ENCODE assay signal across 17 cellular contexts in the genomic region with DNA sequence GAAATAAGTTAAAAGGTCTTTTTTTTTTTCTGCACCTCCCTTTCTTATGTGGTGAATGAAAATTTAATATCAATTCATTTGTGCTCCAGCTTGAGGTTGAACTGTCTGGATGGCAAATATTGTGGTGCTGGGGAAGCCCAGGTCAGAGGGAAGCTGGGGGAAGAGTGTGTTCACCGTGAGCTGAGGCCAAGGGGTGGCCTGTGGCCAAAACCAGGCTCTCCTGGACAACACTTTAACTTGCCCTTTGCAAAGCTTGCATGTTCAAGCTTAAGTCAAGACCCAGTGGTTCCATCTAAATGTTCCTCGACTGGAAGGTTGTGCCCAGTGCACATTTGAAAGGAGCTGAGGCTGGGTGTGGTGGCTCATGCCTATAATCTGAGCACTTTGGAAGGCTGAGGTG. TPM values are rescaled to one million over a fixed set of nuclear protein-coding genes. Genes with fewer than 3 reads are reported as not detected.
A peak's percentile ranks its signal among the peaks of the same experiment; 100 is the strongest.
DNase-seq lines count a peak whose midpoint lies in the region; ATAC-seq and TF ChIP-seq lines count a peak whose summit lies in the region.
"Had no signal": no experiment of that assay in that cellular context is flagged by ENCODE, and none has a peak within 500 bp of the region (broad histone marks: within the 10 kb centered on the region; RNA-seq: fewer than 3 reads in every experiment).

No MANE protein-coding gene starts in this region.

- no peaks in the 10 kb centered on the region for H3K36me3 ChIP-seq in endodermal cell (ENCODE audit: control insufficient read depth, insufficient read depth, low read length)
- peaks cover 33% of the 10 kb centered on the region for H3K36me3 ChIP-seq in upper lobe of right lung

- H3K4me3 Mint-ChIP-seq in endodermal cell = no peak overlapping the region
- H3K4me3 Mint-ChIP-seq: B cell; CD4-positive, alpha-beta T cell; CD8-positive, alpha-beta T cell had no signal

- no peak overlapping the region for H3K27ac Mint-ChIP-seq in endodermal cell
- H3K27ac Mint-ChIP-seq: B cell; CD4-positive, alpha-beta T cell; CD8-positive, alpha-beta T cell had no signal

- no peaks in the 10 kb centered on the region for H3K36me3 Mint-ChIP-seq in endodermal cell (ENCODE audit: low read depth)

- H3K4me1 ChIP-seq in endodermal cell (ENCODE audit: control insufficient read depth, insufficient read depth, low read length) (no peaks in the 10 kb centered on the region), upper lobe of right lung (peaks cover 31% of the 10 kb centered on the region)

- ATAC-seq in upper lobe of right lung = no peak
- no peak for ATAC-seq in omental fat pad (ENCODE audit: low FRiP score)
- ATAC-seq: A549; CD8-positive, alpha-beta T cell had no signal

- H3K9me3 ChIP-seq in endodermal cell (ENCODE audit: control insufficient read depth, low read length) (no peaks in the 10 kb centered on the region), upper lobe of right lung (no peaks in the 10 kb centered on the region)
- H3K9me3 ChIP-seq: A549; BLaER1 treated with 17β-estradiol and CSF1 and Interleukin-3, amounts not matched to agents 10 nM and 100 nM; Caco-2 had no signal

- H3K4me3 ChIP-seq in endodermal cell (ENCODE audit: low read length) (no peak overlapping the region), upper lobe of right lung (no peak overlapping the region)
- H3K4me3 ChIP-seq: A549; BLaER1 treated with 17β-estradiol and CSF1 and Interleukin-3, amounts not matched to agents 10 nM and 100 nM had no signal

- no peaks in the 10 kb centered on the region for H3K27me3 ChIP-seq in endodermal cell (ENCODE audit: control insufficient read depth, insufficient read depth, low read length, poor library complexity, severe bottlenecking)
- H3K27me3 ChIP-seq in upper lobe of right lung = no peaks in the 10 kb centered on the region
- H3K27me3 ChIP-seq: BLaER1 treated with 17β-estradiol and CSF1 and Interleukin-3, amounts not matched to agents 10 nM and 100 nM had no signal

- no peaks in the 10 kb centered on the region for H3K9me3 Mint-ChIP-seq in endodermal cell
- H3K9me3 Mint-ChIP-seq: CD4-positive, alpha-beta T cell; CD8-positive, alpha-beta T cell had no signal

- no peaks in the 10 kb centered on the region for H3K4me1 Mint-ChIP-seq in endodermal cell

- H3K27ac ChIP-seq in VCaP = peak overlapping the region; percentile 11; the same call in 1 of the 2 replicates
- no peak overlapping the region for H3K27ac ChIP-seq in endodermal cell (ENCODE audit: low read depth, low read length)
- no peak overlapping the region for H3K27ac ChIP-seq in upper lobe of right lung
- H3K27ac ChIP-seq: 22Rv1, A549, C4-2B had no signal

- TF ChIP-seq CTCF in VCaP (conservative IDR thresholded peaks at IDR 0.05) = no peak
- TF ChIP-seq CTCF in endodermal cell (conservative IDR thresholded peaks at IDR 0.05) = no peak
- TF ChIP-seq CTCF in upper lobe of right lung (IDR thresholded peaks at IDR 0.05) = no peak
- TF ChIP-seq CTCF in omental fat pad (IDR thresholded peaks at IDR 0.05) = no peak

- DNase-seq in endodermal cell (peak; percentile 10), upper lobe of right lung (peak; percentile 61), omental fat pad (ENCODE audit: low spot score) (no peak), SIG-M5 (lab: John Stamatoyannopoulos, UW) (no peak)
- DNase-seq: AML-193; Caco-2; Calu3; CD4-positive, alpha-beta T cell; CD8-positive, alpha-beta T cell; DMS79 treated with DMSO at 0.1 percent for 48 hours; GF-D8 had no signal

- no peaks in the 10 kb centered on the region for H3K27me3 Mint-ChIP-seq in endodermal cell (ENCODE audit: insufficient read depth)
- H3K27me3 Mint-ChIP-seq: B cell; CD4-positive, alpha-beta T cell had no signal

- no peak overlapping the region for H3K9ac ChIP-seq in endodermal cell (ENCODE audit: extremely low read depth, low read length, poor library complexity, severe bottlenecking)
- H3K9ac ChIP-seq: BLaER1 treated with 17β-estradiol and CSF1 and Interleukin-3, amounts not matched to agents 10 nM and 100 nM had no signal

- intact Hi-C loops in upper lobe of right lung (cut with DNase I) = no loop called here

- WGBS in endodermal cell (ENCODE audit: insufficient coverage in 1 of 2, insufficient read length in 1 of 2), 2 experiments = 85 to 92% methylated on average over 1 to 2 of the region's 2 CpGs

RNA-seq across cellular contexts. Expression of a gene that starts 28.8 kb away (rescaled TPM):
- total RNA-seq in endodermal cell (1 to 10 TPM in 1 of 2 donors, under 1 TPM in 1; 0.91 to 1.3 TPM), upper lobe of right lung (162 TPM), omental fat pad (10 to 100 TPM; 22.3 to 37.5 (median 25.4) TPM)
- 3.5 TPM for polyA plus RNA-seq in endodermal cell (2013, experiment 1 of 2)
- polyA plus RNA-seq in endodermal cell (2013, experiment 2 of 2) = 3.1 TPM

Comparison
In these comparisons a context has a peak if more than half of its experiments do, and no peak if none do; other contexts are left out.
1. DNase-seq: peak in endodermal cell (single experiment) and upper lobe of right lung (single experiment); none in omental fat pad (single experiment) and SIG-M5 (single experiment).
2. RNA of a gene that starts 28.8 kb away (total RNA-seq): 162 TPM in upper lobe of right lung (single experiment) and 22.3 to 37.5 TPM in omental fat pad; 0.91 to 1.3 TPM in endodermal cell; every median in the first group is over 4 times any median in the second.